Comparison of ENCODE assay signal across 1 cellular context in the genomic region with DNA sequence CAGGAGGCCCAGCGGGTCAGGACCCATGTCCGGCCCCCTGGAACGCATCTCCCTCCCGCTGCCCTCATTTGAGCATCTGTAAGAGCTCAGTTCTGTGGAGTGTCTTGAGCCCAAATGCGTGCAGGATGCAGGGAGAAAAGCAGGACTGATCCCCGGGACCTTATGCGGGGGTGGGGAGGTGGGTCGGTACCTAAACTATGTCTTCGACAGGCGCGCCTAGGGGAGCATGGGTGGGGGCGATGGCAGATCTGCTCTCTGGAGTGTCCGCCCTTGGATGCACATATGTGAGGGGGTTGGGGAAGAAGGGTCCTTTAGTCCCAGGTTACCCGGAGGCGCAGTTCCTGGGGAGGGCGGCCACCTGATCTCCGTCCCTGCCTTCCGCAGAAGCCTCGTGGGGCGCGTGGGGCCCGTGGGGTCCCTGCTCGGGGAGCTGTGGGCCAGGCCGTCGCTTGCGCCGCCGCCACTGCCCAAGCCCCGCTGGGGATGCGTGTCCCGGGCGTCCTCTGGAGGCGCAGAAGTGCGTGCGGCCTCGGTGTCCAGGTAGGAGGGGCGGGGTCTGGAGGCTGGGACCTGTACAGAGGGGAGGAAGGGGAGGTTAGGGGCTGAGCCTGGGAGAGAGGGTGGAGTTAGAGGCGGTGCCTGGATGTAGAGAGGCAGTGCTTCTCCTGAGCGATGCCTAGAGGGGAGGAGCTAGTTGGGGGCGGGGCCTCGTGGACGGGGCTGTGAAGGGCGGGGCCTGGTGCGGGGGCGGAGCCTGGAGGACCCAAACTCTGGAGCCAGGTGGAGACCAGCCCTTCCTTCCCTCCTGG.
TF ChIP-seq lines count a peak whose summit lies in the region.

No MANE protein-coding gene starts in this region.

TF ChIP-seq in GM12878, 131 proteins besides CTCF, POLR2A, EP300 and RAD21:
- TF ChIP-seq MYC (IDR thresholded peaks at IDR 0.05; ENCODE audit: insufficient read depth, insufficient read length, insufficient replicate concordance, low read length, severe bottlenecking), result no peak
- no peak for TF ChIP-seq TBL1XR1 (IDR thresholded peaks at IDR 0.05; ENCODE audit: low read depth, low read length)
- no peak for TF ChIP-seq BACH1 (IDR thresholded peaks at IDR 0.05; ENCODE audit: borderline replicate concordance)
- TF ChIP-seq IKZF2 (IDR thresholded peaks at IDR 0.05), result no peak
- TF ChIP-seq, protein P1, sequence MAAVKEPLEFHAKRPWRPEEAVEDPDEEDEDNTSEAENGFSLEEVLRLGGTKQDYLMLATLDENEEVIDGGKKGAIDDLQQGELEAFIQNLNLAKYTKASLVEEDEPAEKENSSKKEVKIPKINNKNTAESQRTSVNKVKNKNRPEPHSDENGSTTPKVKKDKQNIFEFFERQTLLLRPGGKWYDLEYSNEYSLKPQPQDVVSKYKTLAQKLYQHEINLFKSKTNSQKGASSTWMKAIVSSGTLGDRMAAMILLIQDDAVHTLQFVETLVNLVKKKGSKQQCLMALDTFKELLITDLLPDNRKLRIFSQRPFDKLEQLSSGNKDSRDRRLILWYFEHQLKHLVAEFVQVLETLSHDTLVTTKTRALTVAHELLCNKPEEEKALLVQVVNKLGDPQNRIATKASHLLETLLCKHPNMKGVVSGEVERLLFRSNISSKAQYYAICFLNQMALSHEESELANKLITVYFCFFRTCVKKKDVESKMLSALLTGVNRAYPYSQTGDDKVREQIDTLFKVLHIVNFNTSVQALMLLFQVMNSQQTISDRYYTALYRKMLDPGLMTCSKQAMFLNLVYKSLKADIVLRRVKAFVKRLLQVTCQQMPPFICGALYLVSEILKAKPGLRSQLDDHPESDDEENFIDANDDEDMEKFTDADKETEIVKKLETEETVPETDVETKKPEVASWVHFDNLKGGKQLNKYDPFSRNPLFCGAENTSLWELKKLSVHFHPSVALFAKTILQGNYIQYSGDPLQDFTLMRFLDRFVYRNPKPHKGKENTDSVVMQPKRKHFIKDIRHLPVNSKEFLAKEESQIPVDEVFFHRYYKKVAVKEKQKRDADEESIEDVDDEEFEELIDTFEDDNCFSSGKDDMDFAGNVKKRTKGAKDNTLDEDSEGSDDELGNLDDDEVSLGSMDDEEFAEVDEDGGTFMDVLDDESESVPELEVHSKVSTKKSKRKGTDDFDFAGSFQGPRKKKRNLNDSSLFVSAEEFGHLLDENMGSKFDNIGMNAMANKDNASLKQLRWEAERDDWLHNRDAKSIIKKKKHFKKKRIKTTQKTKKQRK (IDR thresholded peaks at IDR 0.05; ENCODE audit: low read depth, low read length), result no peak
- TF ChIP-seq, protein P2, sequence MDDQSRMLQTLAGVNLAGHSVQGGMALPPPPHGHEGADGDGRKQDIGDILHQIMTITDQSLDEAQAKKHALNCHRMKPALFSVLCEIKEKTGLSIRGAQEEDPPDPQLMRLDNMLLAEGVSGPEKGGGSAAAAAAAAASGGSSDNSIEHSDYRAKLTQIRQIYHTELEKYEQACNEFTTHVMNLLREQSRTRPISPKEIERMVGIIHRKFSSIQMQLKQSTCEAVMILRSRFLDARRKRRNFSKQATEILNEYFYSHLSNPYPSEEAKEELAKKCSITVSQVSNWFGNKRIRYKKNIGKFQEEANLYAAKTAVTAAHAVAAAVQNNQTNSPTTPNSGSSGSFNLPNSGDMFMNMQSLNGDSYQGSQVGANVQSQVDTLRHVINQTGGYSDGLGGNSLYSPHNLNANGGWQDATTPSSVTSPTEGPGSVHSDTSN (IDR thresholded peaks at IDR 0.05; ENCODE audit: insufficient replicate concordance, low read depth, low read length), result no peak
- no peak for TF ChIP-seq STAT3 (IDR thresholded peaks at IDR 0.05; ENCODE audit: low read depth, low read length)
- no peak for TF ChIP-seq SMAD1 (IDR thresholded peaks at IDR 0.05; ENCODE audit: low read depth, partially characterized antibody)
- TF ChIP-seq, protein P3, sequence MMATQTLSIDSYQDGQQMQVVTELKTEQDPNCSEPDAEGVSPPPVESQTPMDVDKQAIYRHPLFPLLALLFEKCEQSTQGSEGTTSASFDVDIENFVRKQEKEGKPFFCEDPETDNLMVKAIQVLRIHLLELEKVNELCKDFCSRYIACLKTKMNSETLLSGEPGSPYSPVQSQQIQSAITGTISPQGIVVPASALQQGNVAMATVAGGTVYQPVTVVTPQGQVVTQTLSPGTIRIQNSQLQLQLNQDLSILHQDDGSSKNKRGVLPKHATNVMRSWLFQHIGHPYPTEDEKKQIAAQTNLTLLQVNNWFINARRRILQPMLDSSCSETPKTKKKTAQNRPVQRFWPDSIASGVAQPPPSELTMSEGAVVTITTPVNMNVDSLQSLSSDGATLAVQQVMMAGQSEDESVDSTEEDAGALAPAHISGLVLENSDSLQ (IDR thresholded peaks at IDR 0.05), result 0 out of 2 replicates have a peak, but pooled peaks have one; percentile 14
- TF ChIP-seq EGR1 (IDR thresholded peaks at IDR 0.05; ENCODE audit: borderline replicate concordance in 1 of 2, low read depth in 2 of 2, low read length in 2 of 2), result peak in 1 of 2 experiments; percentile 60; a peak in 1 of 3 replicates
- no peak for TF ChIP-seq SMAD5 (IDR thresholded peaks at IDR 0.05; ENCODE audit: low read depth)
- TF ChIP-seq, protein P4, sequence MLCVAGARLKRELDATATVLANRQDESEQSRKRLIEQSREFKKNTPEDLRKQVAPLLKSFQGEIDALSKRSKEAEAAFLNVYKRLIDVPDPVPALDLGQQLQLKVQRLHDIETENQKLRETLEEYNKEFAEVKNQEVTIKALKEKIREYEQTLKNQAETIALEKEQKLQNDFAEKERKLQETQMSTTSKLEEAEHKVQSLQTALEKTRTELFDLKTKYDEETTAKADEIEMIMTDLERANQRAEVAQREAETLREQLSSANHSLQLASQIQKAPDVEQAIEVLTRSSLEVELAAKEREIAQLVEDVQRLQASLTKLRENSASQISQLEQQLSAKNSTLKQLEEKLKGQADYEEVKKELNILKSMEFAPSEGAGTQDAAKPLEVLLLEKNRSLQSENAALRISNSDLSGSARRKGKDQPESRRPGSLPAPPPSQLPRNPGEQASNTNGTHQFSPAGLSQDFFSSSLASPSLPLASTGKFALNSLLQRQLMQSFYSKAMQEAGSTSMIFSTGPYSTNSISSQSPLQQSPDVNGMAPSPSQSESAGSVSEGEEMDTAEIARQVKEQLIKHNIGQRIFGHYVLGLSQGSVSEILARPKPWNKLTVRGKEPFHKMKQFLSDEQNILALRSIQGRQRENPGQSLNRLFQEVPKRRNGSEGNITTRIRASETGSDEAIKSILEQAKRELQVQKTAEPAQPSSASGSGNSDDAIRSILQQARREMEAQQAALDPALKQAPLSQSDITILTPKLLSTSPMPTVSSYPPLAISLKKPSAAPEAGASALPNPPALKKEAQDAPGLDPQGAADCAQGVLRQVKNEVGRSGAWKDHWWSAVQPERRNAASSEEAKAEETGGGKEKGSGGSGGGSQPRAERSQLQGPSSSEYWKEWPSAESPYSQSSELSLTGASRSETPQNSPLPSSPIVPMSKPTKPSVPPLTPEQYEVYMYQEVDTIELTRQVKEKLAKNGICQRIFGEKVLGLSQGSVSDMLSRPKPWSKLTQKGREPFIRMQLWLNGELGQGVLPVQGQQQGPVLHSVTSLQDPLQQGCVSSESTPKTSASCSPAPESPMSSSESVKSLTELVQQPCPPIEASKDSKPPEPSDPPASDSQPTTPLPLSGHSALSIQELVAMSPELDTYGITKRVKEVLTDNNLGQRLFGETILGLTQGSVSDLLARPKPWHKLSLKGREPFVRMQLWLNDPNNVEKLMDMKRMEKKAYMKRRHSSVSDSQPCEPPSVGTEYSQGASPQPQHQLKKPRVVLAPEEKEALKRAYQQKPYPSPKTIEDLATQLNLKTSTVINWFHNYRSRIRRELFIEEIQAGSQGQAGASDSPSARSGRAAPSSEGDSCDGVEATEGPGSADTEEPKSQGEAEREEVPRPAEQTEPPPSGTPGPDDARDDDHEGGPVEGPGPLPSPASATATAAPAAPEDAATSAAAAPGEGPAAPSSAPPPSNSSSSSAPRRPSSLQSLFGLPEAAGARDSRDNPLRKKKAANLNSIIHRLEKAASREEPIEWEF (IDR thresholded peaks at IDR 0.05; ENCODE audit: insufficient replicate concordance, low read depth, low read length), result no peak
